1 cellular context compared by ENCODE assay signal in genomic region chr14:59293934-59294661, GRCh38.
TF ChIP-seq lines count a peak whose summit lies in the region.

No MANE protein-coding gene starts in this region.

TF ChIP-seq in WTC11, 78 proteins besides CTCF, POLR2A, EP300 and RAD21 (continued from another document):
- TF ChIP-seq, protein P1, sequence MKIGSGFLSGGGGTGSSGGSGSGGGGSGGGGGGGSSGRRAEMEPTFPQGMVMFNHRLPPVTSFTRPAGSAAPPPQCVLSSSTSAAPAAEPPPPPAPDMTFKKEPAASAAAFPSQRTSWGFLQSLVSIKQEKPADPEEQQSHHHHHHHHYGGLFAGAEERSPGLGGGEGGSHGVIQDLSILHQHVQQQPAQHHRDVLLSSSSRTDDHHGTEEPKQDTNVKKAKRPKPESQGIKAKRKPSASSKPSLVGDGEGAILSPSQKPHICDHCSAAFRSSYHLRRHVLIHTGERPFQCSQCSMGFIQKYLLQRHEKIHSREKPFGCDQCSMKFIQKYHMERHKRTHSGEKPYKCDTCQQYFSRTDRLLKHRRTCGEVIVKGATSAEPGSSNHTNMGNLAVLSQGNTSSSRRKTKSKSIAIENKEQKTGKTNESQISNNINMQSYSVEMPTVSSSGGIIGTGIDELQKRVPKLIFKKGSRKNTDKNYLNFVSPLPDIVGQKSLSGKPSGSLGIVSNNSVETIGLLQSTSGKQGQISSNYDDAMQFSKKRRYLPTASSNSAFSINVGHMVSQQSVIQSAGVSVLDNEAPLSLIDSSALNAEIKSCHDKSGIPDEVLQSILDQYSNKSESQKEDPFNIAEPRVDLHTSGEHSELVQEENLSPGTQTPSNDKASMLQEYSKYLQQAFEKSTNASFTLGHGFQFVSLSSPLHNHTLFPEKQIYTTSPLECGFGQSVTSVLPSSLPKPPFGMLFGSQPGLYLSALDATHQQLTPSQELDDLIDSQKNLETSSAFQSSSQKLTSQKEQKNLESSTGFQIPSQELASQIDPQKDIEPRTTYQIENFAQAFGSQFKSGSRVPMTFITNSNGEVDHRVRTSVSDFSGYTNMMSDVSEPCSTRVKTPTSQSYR (CRISPR knock-in tag; IDR thresholded peaks at IDR 0.05): no peak
